22 cellular contexts compared by ENCODE assay signal in genomic region chr14:69917287-69917686, GRCh38. TPM values are rescaled to one million over a fixed set of nuclear protein-coding genes. Genes with fewer than 3 reads are reported as not detected.
"Had no signal": no experiment of that assay in that cellular context is flagged by ENCODE, and none has a peak within 500 bp of the region (broad histone marks: within the 10 kb centered on the region; RNA-seq: fewer than 3 reads in every experiment).

No MANE protein-coding gene starts in this region.

- H3K4me3 ChIP-seq: ascending aorta, esophagus squamous epithelium, mucosa of descending colon, right lobe of liver, thoracic aorta, uterus had no signal

- H3K4me1 ChIP-seq: ascending aorta, esophagus squamous epithelium, uterus had no signal

- H3K9me3 ChIP-seq: ascending aorta, esophagus squamous epithelium, mucosa of descending colon, right lobe of liver, thoracic aorta, uterus had no signal

- H3K36me3 ChIP-seq: ascending aorta, esophagus squamous epithelium, right lobe of liver, thoracic aorta, uterus had no signal

- H3K27ac ChIP-seq: ascending aorta, esophagus squamous epithelium, right lobe of liver, thoracic aorta, uterus had no signal

- DNase-seq: activated CD4-positive, alpha-beta memory T cell treated with anti-CD3 and anti-CD28 coated beads, Interleukin-2, amount 10 ng/mL, durations not matched to agents 7 days and 5 days; activated CD4-positive, alpha-beta T cell treated with anti-CD3 and anti-CD28 coated beads for 1 hour; activated CD4-positive, alpha-beta T cell treated with anti-CD3 and anti-CD28 coated beads, Interleukin-2, amount 10 ng/mL, durations not matched to agents 7 days and 5 days; activated CD8-positive, alpha-beta memory T cell treated with anti-CD3 and anti-CD28 coated beads, Interleukin-2, amount 50 U/mL, for 48 hours; activated gamma-delta T cell; activated naive CD4-positive, alpha-beta T cell treated with anti-CD3 and anti-CD28 coated beads, Interleukin-2, amount 10 ng/mL, durations not matched to agents 7 days and 5 days; activated naive CD8-positive, alpha-beta T cell treated with anti-CD3 and anti-CD28 coated beads, Interleukin-2, amount 10 ng/mL, durations not matched to agents 7 days and 5 days; activated T-cell treated with anti-CD3 and anti-CD28 coated beads, Interleukin-2, amount 50 U/mL, for 24 hours; caudate nucleus; endodermal cell; esophagus squamous epithelium; left ventricle myocardium superior; mucosa of descending colon; right lobe of liver; stimulated activated CD4-positive, alpha-beta T cell treated with anti-CD3 and anti-CD28 coated beads, Interleukin-4, amount 100 ng/mL, for 1 hour; stimulated activated naive CD8-positive, alpha-beta T cell treated with anti-CD3 and anti-CD28 coated beads, Interleukin-15, Interleukin-2, amounts not matched to agents 100 U/mL and 50 U/mL, for 24 hours; T-helper 2 cell; trophoblast cell; uterus had no signal

- H3K27me3 ChIP-seq: ascending aorta, right lobe of liver, uterus had no signal

RNA-seq across cellular contexts. Expression of gene SMOC1, which starts 38.1 kb away (rescaled TPM):
- total RNA-seq: activated CD4-positive, alpha-beta memory T cell treated with anti-CD3 and anti-CD28 coated beads, Interleukin-2, amount 10 ng/mL, durations not matched to agents 7 days and 5 days; activated CD4-positive, alpha-beta T cell treated with anti-CD3 and anti-CD28 coated beads, Interleukin-2, amount 10 ng/mL, durations not matched to agents 7 days and 5 days; activated naive CD8-positive, alpha-beta T cell treated with anti-CD3 and anti-CD28 coated beads, Interleukin-2, amount 10 ng/mL, durations not matched to agents 7 days and 5 days; endodermal cell; natural killer cell treated with Interleukin-12 subunit alpha and Interleukin-12 subunit beta and Interleukin-15 and Interleukin-18, amount 100 ng/mL, for 72 hours had no signal
